In genomic region chr5:146079695-146080361, GRCh38 we compare ENCODE assay signal across 1 cellular context.
TF ChIP-seq lines count a peak whose summit lies in the region.

No MANE protein-coding gene starts in this region.

TF ChIP-seq in HepG2, 621 proteins besides CTCF, POLR2A, EP300 and RAD21 (continued from another document):
- TF ChIP-seq REST (IDR thresholded peaks at IDR 0.05; ENCODE audit: borderline replicate concordance in 1 of 2, low read depth in 1 of 2, low read length in 2 of 2) (no peak), FOSL1 (CRISPR knock-in tag; IDR thresholded peaks at IDR 0.05; ENCODE audit: borderline replicate concordance) (no peak), SRF (IDR thresholded peaks at IDR 0.05; ENCODE audit: low read depth, low read length) (no peak), NPAS2 (CRISPR knock-in tag; IDR thresholded peaks at IDR 0.05; ENCODE audit: borderline replicate concordance) (no peak), ZZZ3 (CRISPR knock-in tag; IDR thresholded peaks at IDR 0.05; ENCODE audit: borderline replicate concordance) (no peak), ARNT (IDR thresholded peaks at IDR 0.05) (no peak), ZNF737 (CRISPR knock-in tag; IDR thresholded peaks at IDR 0.05; ENCODE audit: borderline replicate concordance) (no peak), ZNF598 (CRISPR knock-in tag; IDR thresholded peaks at IDR 0.05; ENCODE audit: borderline replicate concordance) (no peak), KAT2B (IDR thresholded peaks at IDR 0.05; ENCODE audit: borderline replicate concordance, low read depth, low read length) (no peak), ZNF878 (CRISPR knock-in tag; IDR thresholded peaks at IDR 0.05) (no peak)
